ENCODE assay signal across 8 cellular contexts in genomic region chr13:40665754-40666057, GRCh38. TPM values are rescaled to one million over a fixed set of nuclear protein-coding genes. Genes with fewer than 3 reads are reported as not detected.
DNase-seq lines count a peak whose midpoint lies in the region; ATAC-seq and TF ChIP-seq lines count a peak whose summit lies in the region.

No MANE protein-coding gene starts in this region.

- H3K9me3 ChIP-seq in Peyer's patch = no peaks in the 10 kb centered on the region
- H3K9me3 ChIP-seq in breast epithelium = no peaks in the 10 kb centered on the region
- H3K9me3 ChIP-seq in mononuclear cell (ENCODE audit: low read depth, low read length) = no peaks in the 10 kb centered on the region
- H3K9me3 ChIP-seq in tibial nerve = no peaks in the 10 kb centered on the region

- TF ChIP-seq CTCF in Peyer's patch (IDR thresholded peaks at IDR 0.05) (no peak), breast epithelium (IDR thresholded peaks at IDR 0.05) (no peak), tibial nerve (IDR thresholded peaks at IDR 0.05) (no peak)

- H3K27me3 ChIP-seq in Peyer's patch (no peaks in the 10 kb centered on the region), breast epithelium (no peaks in the 10 kb centered on the region), mononuclear cell (ENCODE audit: insufficient read depth, low read length) (no peaks in the 10 kb centered on the region), tibial nerve (no peaks in the 10 kb centered on the region)

- H3K4me3 ChIP-seq in Peyer's patch (peak overlapping the region; percentile 81 to 98 (median 96)), breast epithelium (peak overlapping the region; percentile 91 to 99 (median 99)), mononuclear cell (ENCODE audit: low read length) (peak overlapping the region; percentile 83), tibial nerve (peak overlapping the region; percentile 74 to 98 (median 86))

- H3K27ac ChIP-seq in Peyer's patch = peak overlapping the region; percentile 97 to 100 (median 99)
- H3K27ac ChIP-seq in breast epithelium = peak overlapping the region; percentile 98 to 99
- peak overlapping the region; percentile 96 to 99 (median 96) for H3K27ac ChIP-seq in tibial nerve

- no peak for TF ChIP-seq POLR2A in Peyer's patch (IDR thresholded peaks at IDR 0.05)
- no peak for TF ChIP-seq POLR2A in breast epithelium (IDR thresholded peaks at IDR 0.05)
- TF ChIP-seq POLR2A in tibial nerve (IDR thresholded peaks at IDR 0.05) = no peak

- no peak for TF ChIP-seq EP300 in tibial nerve (IDR thresholded peaks at IDR 0.05)

- ATAC-seq in GM21619 (IDR thresholded peaks at IDR 0.05; ENCODE audit: unreplicated experiment) (peak; percentile 4), GM18873 (IDR thresholded peaks at IDR 0.05; ENCODE audit: low FRiP score, unreplicated experiment) (no peak)

- H3K4me1 ChIP-seq in Peyer's patch (peaks cover 0 to 18% (median 8%) of the 10 kb centered on the region in 4 donors), breast epithelium (no peaks in the 10 kb centered on the region), mononuclear cell (ENCODE audit: insufficient read depth, low read length) (peaks cover 31% of the 10 kb centered on the region), tibial nerve (peaks cover 0 to 39% (median 16%) of the 10 kb centered on the region in 4 donors)

- intact Hi-C loops in breast epithelium (cut with DNase I; ENCODE audit: low total_unique reads) = no loop called here

- 0% methylated on average over 13 of the region's 46 CpGs; no CpG with 5 or more reads in 1 of the 2 donors for WGBS in tibial nerve, 2 donors

- DNase-seq in AG20443 (ENCODE audit: low spot score) = peak; percentile 48
- DNase-seq in Peyer's patch = no peak
- DNase-seq in breast epithelium (ENCODE audit: low spot score in 2 of 2) = no peak
- no peak for DNase-seq in tibial nerve (ENCODE audit: low spot score in 2 of 2)
- DNase-seq in NCI-H774 (lab: John Stamatoyannopoulos, UW) = no peak

- H3K36me3 ChIP-seq in Peyer's patch (no peaks in the 10 kb centered on the region), breast epithelium (no peaks in the 10 kb centered on the region), tibial nerve (no peaks in the 10 kb centered on the region)

RNA-seq across cellular contexts. Expression of gene FOXO1, which starts 0.7 kb away (rescaled TPM):
- 10 to 100 TPM; 22.2 to 32.2 (median 26.8) TPM for total RNA-seq in Peyer's patch
- 100 to 1,000 TPM in 1 of 3 donors, 10 to 100 TPM in 2; 54.1 to 163 (median 67.2) TPM for total RNA-seq in breast epithelium
- 80.6 TPM for total RNA-seq in mononuclear cell
- total RNA-seq in tibial nerve = 100 to 1,000 TPM; 153 to 194 (median 176) TPM
